10 cellular contexts compared by ENCODE assay signal in the genomic region with DNA sequence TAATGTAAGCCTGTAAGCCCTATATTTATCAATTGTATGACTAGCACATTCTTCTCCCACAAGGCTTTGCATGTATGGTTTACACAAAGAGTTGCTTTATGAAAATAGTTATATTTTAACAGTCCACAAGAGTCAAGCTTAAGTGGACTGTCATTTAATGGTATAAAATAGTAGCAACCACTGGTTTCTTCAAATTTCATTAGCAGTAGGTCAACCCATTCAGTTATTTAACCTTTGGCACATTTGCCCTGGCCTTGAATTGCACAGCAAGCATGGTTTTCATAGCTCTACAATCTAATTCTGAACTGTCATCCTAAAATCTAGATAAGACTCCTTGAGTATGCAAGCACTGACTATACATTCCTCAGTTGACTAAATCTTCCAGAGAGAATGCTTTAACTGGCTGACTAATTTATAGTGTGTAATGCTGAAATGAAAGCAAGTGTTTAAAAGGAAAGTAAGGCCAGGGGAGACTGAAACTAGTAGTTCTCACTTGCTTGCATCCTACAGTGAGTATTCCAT.
DNase-seq lines count a peak whose midpoint lies in the region; ATAC-seq and TF ChIP-seq lines count a peak whose summit lies in the region.
"Had no signal": no experiment of that assay in that cellular context is flagged by ENCODE, and none has a peak within 500 bp of the region (broad histone marks: within the 10 kb centered on the region; RNA-seq: fewer than 3 reads in every experiment).

No MANE protein-coding gene starts in this region.

- H3K27ac ChIP-seq in muscle layer of colon (ENCODE audit: low read depth, low read length): peak overlapping the region; percentile 68
- H3K27ac ChIP-seq: 22Rv1 had no signal

- no peak overlapping the region for H3K9ac ChIP-seq in muscle layer of colon (ENCODE audit: low read length)

- DNase-seq in DMS53 (lab: John Stamatoyannopoulos, UW) (peak; percentile 10), DMS53 treated with DMSO at 0.1 percent for 48 hours (lab: John Stamatoyannopoulos, UW; ENCODE audit: unreplicated experiment) (no peak), HEK293T (ENCODE audit: extremely low spot score) (no peak), SW 1271 (lab: John Stamatoyannopoulos, UW) (no peak)
- DNase-seq in stimulated activated naive CD4-positive, alpha-beta T cell (lab: John Stamatoyannopoulos, UW): no peak
- DNase-seq: right lobe of liver had no signal

- CTCF ChIA-PET in HEK293T (lab: Yijun Ruan, JAX): no interaction called here

- ATAC-seq in HG02870 (IDR thresholded peaks at IDR 0.05; ENCODE audit: unreplicated experiment): peak; percentile 67

- H3K36me3 ChIP-seq in muscle layer of colon (ENCODE audit: insufficient read depth, low read length): no peaks in the 10 kb centered on the region
- H3K36me3 ChIP-seq: right lobe of liver had no signal

- no peaks in the 10 kb centered on the region for H3K9me3 ChIP-seq in muscle layer of colon (ENCODE audit: low read length)
- H3K9me3 ChIP-seq: right lobe of liver had no signal

- POLR2A ChIA-PET in HEK293T (lab: Yijun Ruan, JAX): no interaction called here

- peaks cover 38% of the 10 kb centered on the region for H3K4me1 ChIP-seq in muscle layer of colon (ENCODE audit: insufficient read depth, low read length)

- no peak for TF ChIP-seq CTCF in WI38 (IDR thresholded peaks at IDR 0.05; ENCODE audit: low read depth, low read length)

- no peaks in the 10 kb centered on the region for H3K27me3 ChIP-seq in muscle layer of colon (ENCODE audit: control insufficient read depth in 1 of 2, insufficient read depth in 2 of 2, low read length in 2 of 2)
- H3K27me3 ChIP-seq: right lobe of liver had no signal

- H3K4me3 ChIP-seq in WI38 (ENCODE audit: low read depth, low read length) (peak overlapping the region; percentile 76), muscle layer of colon (ENCODE audit: low read depth in 1 of 2, low read length in 2 of 2) (peak overlapping the region in 1 of 2 donors; percentile 30)

TF ChIP-seq in HEK293T, 16 proteins besides CTCF, POLR2A, EP300 and RAD21:
- no peak for TF ChIP-seq ELF4 (IDR thresholded peaks at IDR 0.05)
- no peak for TF ChIP-seq SUZ12 (IDR thresholded peaks at IDR 0.05)
